In genomic region chr1:2237773-2238172, GRCh38 we compare ENCODE assay signal across 11 cellular contexts. TPM values are rescaled to one million over a fixed set of nuclear protein-coding genes. Genes with fewer than 3 reads are reported as not detected.
A peak's percentile ranks its signal among the peaks of the same experiment; 100 is the strongest.
DNase-seq lines count a peak whose midpoint lies in the region; ATAC-seq, FAIRE-seq and TF ChIP-seq lines count a peak whose summit lies in the region.
"Had no signal": no experiment of that assay in that cellular context is flagged by ENCODE, and none has a peak within 500 bp of the region (broad histone marks: within the 10 kb centered on the region; RNA-seq: fewer than 3 reads in every experiment).

No MANE protein-coding gene starts in this region.

- H3K27me3 ChIP-seq in GM23338 (ENCODE audit: insufficient read depth) (no peaks in the 10 kb centered on the region), cardiac muscle cell (no peaks in the 10 kb centered on the region), skeletal muscle satellite cell (ENCODE audit: control insufficient read depth, insufficient read depth, low read length) (no peaks in the 10 kb centered on the region)

- H3K9me3 Mint-ChIP-seq in GM23338 = no peaks in the 10 kb centered on the region; the same call in 2 of the 3 replicates
- no peaks in the 10 kb centered on the region for H3K9me3 Mint-ChIP-seq in activated T-cell treated with anti-CD3 and anti-CD28 coated beads, Interleukin-2, amount 50 U/mL, for 72 hours

- TF ChIP-seq CTCF in GM23338 (conservative IDR thresholded peaks at IDR 0.05; ENCODE audit: low read depth in 2 of 2) (peak; percentile 35 to 59; a peak in 3 of 4 replicates), cardiac muscle cell (IDR thresholded peaks at IDR 0.05; ENCODE audit: low read depth, low read length) (peak; percentile 26)

- no peak overlapping the region for H2AFZ ChIP-seq in GM23338

- H4K20me1 ChIP-seq in GM23338 (replicated peaks; ENCODE audit: insufficient read depth) = peaks cover 94% of the 10 kb centered on the region

- H3K4me3 Mint-ChIP-seq in GM23338 = no peak overlapping the region
- peak overlapping the region; percentile 92 for H3K4me3 Mint-ChIP-seq in activated T-cell treated with anti-CD3 and anti-CD28 coated beads, Interleukin-2, amount 50 U/mL, for 72 hours

- no peaks in the 10 kb centered on the region for H3K9me2 ChIP-seq in GM23338 (ENCODE audit: insufficient read depth)

- peaks cover 15% of the 10 kb centered on the region; the same call in 1 of the 2 replicates for H3K4me1 ChIP-seq in GM23338 (ENCODE audit: insufficient read depth)
- peaks cover 23% of the 10 kb centered on the region for H3K4me1 ChIP-seq in cardiac muscle cell (ENCODE audit: low read depth)
- H3K4me1 ChIP-seq in skeletal muscle satellite cell (ENCODE audit: control insufficient read depth, insufficient read depth, low read length) = peaks cover 75% of the 10 kb centered on the region

- DNase-seq in GM23338 (ENCODE audit: low spot score) (peak; percentile 65), cardiac muscle cell (ENCODE audit: low read depth in 1 of 2, low spot score in 1 of 2) (no peak), NOMO-1 (lab: John Stamatoyannopoulos, UW; ENCODE audit: unreplicated experiment in 2 of 2) (no peak), urothelium cell line (ENCODE audit: low spot score) (no peak)
- DNase-seq in activated T-cell treated with anti-CD3 and anti-CD28 coated beads, Interleukin-2, amount 50 U/mL, for 72 hours = no peak
- DNase-seq: activated CD4-positive, alpha-beta T cell treated with anti-CD3 and anti-CD28 coated beads for 1 hour had no signal

- FAIRE-seq in urothelium cell line (lab: Jason Lieb, UNC) = no peak
- FAIRE-seq: endometrium, GM12892 had no signal

- peaks cover 11% of the 10 kb centered on the region for H3K27me3 Mint-ChIP-seq in GM23338 (ENCODE audit: insufficient read depth, low read depth, poor library complexity)
- no peaks in the 10 kb centered on the region for H3K27me3 Mint-ChIP-seq in activated T-cell treated with anti-CD3 and anti-CD28 coated beads, Interleukin-2, amount 50 U/mL, for 72 hours (ENCODE audit: low read depth)

- H3K79me2 ChIP-seq in GM23338 (replicated peaks; ENCODE audit: insufficient read depth) = peaks cover 100% of the 10 kb centered on the region

- H3K9me3 ChIP-seq in cardiac muscle cell (ENCODE audit: low read depth) (no peaks in the 10 kb centered on the region), skeletal muscle satellite cell (replicated peaks; ENCODE audit: low read length) (no peaks in the 10 kb centered on the region)

- H3K4me2 ChIP-seq in GM23338 = no peak overlapping the region
- H3K4me2 ChIP-seq in skeletal muscle satellite cell (ENCODE audit: low read length) = peak overlapping the region; percentile 21

- peak overlapping the region; percentile 15; the same call in 1 of the 2 replicates for H3K27ac Mint-ChIP-seq in GM23338
- H3K27ac Mint-ChIP-seq in activated T-cell treated with anti-CD3 and anti-CD28 coated beads, Interleukin-2, amount 50 U/mL, for 72 hours = peak overlapping the region; percentile 71

- H3F3A ChIP-seq in GM23338 (replicated peaks; ENCODE audit: low read depth) = peaks cover 3% of the 10 kb centered on the region; the same call in 1 of the 2 replicates

- peaks cover 58% of the 10 kb centered on the region for H3K4me1 Mint-ChIP-seq in GM23338
- H3K4me1 Mint-ChIP-seq in activated T-cell treated with anti-CD3 and anti-CD28 coated beads, Interleukin-2, amount 50 U/mL, for 72 hours (ENCODE audit: low read depth) = peaks cover 91% of the 10 kb centered on the region

- H3K36me3 Mint-ChIP-seq in GM23338 (ENCODE audit: low read depth) = peaks cover 16% of the 10 kb centered on the region
- H3K36me3 Mint-ChIP-seq in activated T-cell treated with anti-CD3 and anti-CD28 coated beads, Interleukin-2, amount 50 U/mL, for 72 hours (ENCODE audit: insufficient read depth in 2 of 2) = peaks cover 0 to 5% of the 10 kb centered on the region in 2 donors

- H3K36me3 ChIP-seq in GM23338 (ENCODE audit: insufficient read depth) (no peaks in the 10 kb centered on the region; the same call in 1 of the 2 replicates), cardiac muscle cell (no peaks in the 10 kb centered on the region), skeletal muscle satellite cell (ENCODE audit: insufficient read depth, low read length) (peaks cover 16% of the 10 kb centered on the region)

- H3K4me3 ChIP-seq in GM23338 = no peak overlapping the region
- H3K4me3 ChIP-seq in cardiac muscle cell = no peak overlapping the region
- no peak overlapping the region for H3K4me3 ChIP-seq in skeletal muscle satellite cell (ENCODE audit: low read length)

- ATAC-seq in GM23338 (peak; percentile 37), HG03571 (IDR thresholded peaks at IDR 0.05; ENCODE audit: unreplicated experiment) (no peak), GM18511 (IDR thresholded peaks at IDR 0.05; ENCODE audit: unreplicated experiment) (no peak)
- no peak for ATAC-seq in activated T-cell treated with anti-CD3 and anti-CD28 coated beads, Interleukin-2, amount 50 U/mL, for 72 hours (replicated peaks in 1 of 2)

- H3K9ac ChIP-seq in skeletal muscle satellite cell (ENCODE audit: low read depth, low read length) = peak overlapping the region; percentile 22

- H3K27ac ChIP-seq in GM23338 (ENCODE audit: low read depth) (0 out of 2 replicates have a peak overlapping the region, but pooled peaks have one; percentile 26), cardiac muscle cell (no peak overlapping the region)

TF ChIP-seq in GM23338, 12 proteins besides CTCF, POLR2A, EP300 and RAD21 (continues in another document):
- no peak for TF ChIP-seq ETS1 (IDR thresholded peaks at IDR 0.05)
- no peak for TF ChIP-seq EZH2phosphoT487 (IDR thresholded peaks at IDR 0.05; ENCODE audit: unreplicated experiment)
- no peak for TF ChIP-seq EZH2 (IDR thresholded peaks at IDR 0.05; ENCODE audit: low read depth, unreplicated experiment)
- TF ChIP-seq JUNB (IDR thresholded peaks at IDR 0.05; ENCODE audit: unreplicated experiment) = no peak
- TF ChIP-seq POLR2AphosphoS5 (IDR thresholded peaks at IDR 0.05; ENCODE audit: low read depth) = no peak
- TF ChIP-seq REST (IDR thresholded peaks at IDR 0.05; ENCODE audit: unreplicated experiment) = no peak
- no peak for TF ChIP-seq ZNF331 (CRISPR knock-in tag; IDR thresholded peaks at IDR 0.05; ENCODE audit: low read depth)
- no peak for TF ChIP-seq ZNF114 (CRISPR knock-in tag; IDR thresholded peaks at IDR 0.05)

RNA-seq across cellular contexts. Expression of gene SKI, which starts 9.7 kb away (rescaled TPM):
- total RNA-seq in GM23338 (2014; rRNA removed; shearing (Covaris generic)) = 62.8 and 66.8 TPM in 2 replicates
- polyA plus RNA-seq in GM23338 (2016; fragmentation: Nextera tagmentation; extraction: Ambion mirVana) (9.3 and 10.4 TPM in 2 replicates), cardiac muscle cell (2.7 and 5.2 TPM in 2 replicates)
- 10 to 100 TPM; 28.5 to 32.3 TPM for total RNA-seq in activated T-cell treated with anti-CD3 and anti-CD28 coated beads, Interleukin-2, amount 50 U/mL, for 72 hours
- total RNA-seq in cardiac muscle cell = 25.2 and 31.9 TPM in 2 replicates
- 16.7 and 24.0 TPM in 2 replicates for total RNA-seq in skeletal muscle satellite cell (2012; rRNA removed)

RNA-seq across cellular contexts. Expression of gene FAAP20, which starts 43.2 kb away (rescaled TPM):
- 54.3 and 79.1 TPM in 2 replicates for total RNA-seq in GM23338 (2014; rRNA removed; shearing (Covaris generic))
- polyA plus RNA-seq in GM23338 (2016; fragmentation: Nextera tagmentation; extraction: Ambion mirVana) (167 and 173 TPM in 2 replicates), cardiac muscle cell (188 and 219 TPM in 2 replicates)
- total RNA-seq in activated T-cell treated with anti-CD3 and anti-CD28 coated beads, Interleukin-2, amount 50 U/mL, for 72 hours = 10 to 100 TPM; 74.6 to 80.4 TPM
- 109 and 130 TPM in 2 replicates for total RNA-seq in cardiac muscle cell
- total RNA-seq in skeletal muscle satellite cell (2012; rRNA removed) = 14.2 and 22.3 TPM in 2 replicates
